ENCODE assay signal across 20 cellular contexts in the genomic region with DNA sequence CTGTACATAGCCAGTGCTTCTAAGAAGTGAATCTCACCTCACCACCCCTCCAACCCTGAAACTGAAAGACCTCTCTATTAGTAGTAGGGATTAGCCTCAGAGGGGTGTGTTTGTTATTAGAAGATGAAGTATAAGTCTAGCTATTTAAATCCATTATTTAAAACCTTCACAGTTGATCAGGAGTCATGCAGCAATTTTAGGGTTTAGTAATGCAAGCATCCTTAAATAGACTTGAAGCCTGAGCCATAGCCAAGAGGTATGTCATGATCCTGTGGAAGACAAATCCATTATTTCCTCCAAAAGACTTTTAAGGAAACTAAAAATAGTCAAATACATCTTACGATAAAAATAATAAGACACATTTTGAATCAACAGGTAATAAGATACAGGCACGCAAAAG.
DNase-seq lines count a peak whose midpoint lies in the region; ATAC-seq, FAIRE-seq and TF ChIP-seq lines count a peak whose summit lies in the region.
"Had no signal": no experiment of that assay in that cellular context is flagged by ENCODE, and none has a peak within 500 bp of the region (broad histone marks: within the 10 kb centered on the region; RNA-seq: fewer than 3 reads in every experiment).

No MANE protein-coding gene starts in this region.

- DNase-seq in GM23248 (peak; percentile 43), mesenchymal stem cell (no peak), HFFc6 (no peak), OCI-M1 (lab: John Stamatoyannopoulos, UW) (no peak)
- no peak for DNase-seq in natural killer cell treated with Interleukin-12 subunit alpha and Interleukin-12 subunit beta and Interleukin-15 and Interleukin-18, amount 100 ng/mL, for 72 hours (ENCODE audit: low spot score)
- DNase-seq: C1 segment of cervical spinal cord, DMS79 treated with DMSO at 0.1 percent for 48 hours, GOT3, NCI-H1436, NCI-H2029 treated with DMSO at 0.1 percent for 48 hours, NCI-H748 treated with DMSO at 0.1 percent for 48 hours, Right ventricle myocardium superior had no signal

- H4K8ac ChIP-seq in mesenchymal stem cell (ENCODE audit: low read length), result no peak overlapping the region

- H3K4me3 ChIP-seq in GM23248 (no peak overlapping the region), mesenchymal stem cell (ENCODE audit: insufficient read depth in 1 of 2, low read depth in 1 of 2, low read length in 2 of 2) (no peak overlapping the region), subcutaneous abdominal adipose tissue (ENCODE audit: low read depth in 1 of 5, low read length in 5 of 5) (no peak overlapping the region)

- H3F3A ChIP-seq in GM23248 (ENCODE audit: insufficient read depth), result peaks cover 9% of the 10 kb centered on the region; the same call in 1 of the 2 replicates

- H2AFZ ChIP-seq in GM23248 (no peak overlapping the region), mesenchymal stem cell (ENCODE audit: low read depth, low read length) (no peak overlapping the region)

- H3K27me3 Mint-ChIP-seq in HFFc6 (ENCODE audit: insufficient read depth), result no peaks in the 10 kb centered on the region
- H3K27me3 Mint-ChIP-seq in natural killer cell treated with Interleukin-12 subunit alpha and Interleukin-12 subunit beta and Interleukin-15 and Interleukin-18, amount 100 ng/mL, for 72 hours, result peaks cover 0 to 33% of the 10 kb centered on the region in 2 donors

- in situ Hi-C loops in GM23248 (cut with MboI), result no loop called here

- no peak overlapping the region for H3K18ac ChIP-seq in mesenchymal stem cell (ENCODE audit: low read depth in 1 of 2, low read length in 2 of 2)

- H4K20me1 ChIP-seq in GM23248 (ENCODE audit: insufficient read depth), result no peaks in the 10 kb centered on the region

- H3K36me3 ChIP-seq in GM23248 (ENCODE audit: low read depth) (no peaks in the 10 kb centered on the region), mesenchymal stem cell (ENCODE audit: control insufficient read depth in 1 of 2, insufficient read depth in 2 of 2, low read depth in 1 of 2, low read length in 2 of 2) (no peaks in the 10 kb centered on the region), subcutaneous abdominal adipose tissue (ENCODE audit: control insufficient read depth in 5 of 5, insufficient read depth in 5 of 5, low read length in 5 of 5) (no peaks in the 10 kb centered on the region)

- no peaks in the 10 kb centered on the region for H3K36me3 Mint-ChIP-seq in HFFc6 (ENCODE audit: low read depth)
- no peaks in the 10 kb centered on the region for H3K36me3 Mint-ChIP-seq in natural killer cell treated with Interleukin-12 subunit alpha and Interleukin-12 subunit beta and Interleukin-15 and Interleukin-18, amount 100 ng/mL, for 72 hours

- H4K91ac ChIP-seq in mesenchymal stem cell (ENCODE audit: low read length), result no peak overlapping the region

- no peak for TF ChIP-seq CTCF in HFFc6 (IDR thresholded peaks at IDR 0.05)

- H3K27me3 ChIP-seq in GM23248 (replicated peaks; ENCODE audit: insufficient read depth), result no peaks in the 10 kb centered on the region
- H3K27me3 ChIP-seq in mesenchymal stem cell (ENCODE audit: control insufficient read depth in 1 of 2, insufficient read depth in 1 of 2, low read length in 2 of 2), result peaks cover 0 to 20% of the 10 kb centered on the region in 2 experiments
- H3K27me3 ChIP-seq in subcutaneous abdominal adipose tissue (ENCODE audit: control insufficient read depth in 5 of 5, insufficient read depth in 4 of 5, low read length in 5 of 5), result peaks cover 0 to 10% (median 3%) of the 10 kb centered on the region in 5 donors

- H3K4ac ChIP-seq in mesenchymal stem cell (ENCODE audit: low read depth in 1 of 2, low read length in 2 of 2), result no peak overlapping the region

- no peaks in the 10 kb centered on the region for H3K9me3 Mint-ChIP-seq in HFFc6
- H3K9me3 Mint-ChIP-seq in natural killer cell treated with Interleukin-12 subunit alpha and Interleukin-12 subunit beta and Interleukin-15 and Interleukin-18, amount 100 ng/mL, for 72 hours, result no peaks in the 10 kb centered on the region

- no peak for ATAC-seq in HG02759 (IDR thresholded peaks at IDR 0.05; ENCODE audit: unreplicated experiment)
- ATAC-seq in natural killer cell treated with Interleukin-12 subunit alpha and Interleukin-12 subunit beta and Interleukin-15 and Interleukin-18, amount 100 ng/mL, for 72 hours, result no peak
- ATAC-seq: HepG2 had no signal

- H3K79me1 ChIP-seq in mesenchymal stem cell (replicated peaks; ENCODE audit: low read length, poor library complexity, severe bottlenecking), result no peaks in the 10 kb centered on the region

- H3K4me1 Mint-ChIP-seq in HFFc6 (ENCODE audit: low read depth), result peaks cover 14% of the 10 kb centered on the region
- peaks cover 0 to 14% of the 10 kb centered on the region in 2 donors for H3K4me1 Mint-ChIP-seq in natural killer cell treated with Interleukin-12 subunit alpha and Interleukin-12 subunit beta and Interleukin-15 and Interleukin-18, amount 100 ng/mL, for 72 hours (ENCODE audit: low read depth in 2 of 2)

- H3K14ac ChIP-seq in mesenchymal stem cell (ENCODE audit: low read length in 2 of 2), result no peak overlapping the region

- no peak overlapping the region for H2BK15ac ChIP-seq in mesenchymal stem cell (ENCODE audit: low read depth, poor library complexity, severe bottlenecking)

- H3K9me3 ChIP-seq in GM23248 (ENCODE audit: low read depth), result no peaks in the 10 kb centered on the region
- H3K9me3 ChIP-seq in mesenchymal stem cell (ENCODE audit: control insufficient read depth, low read length), result no peaks in the 10 kb centered on the region
- H3K9me3 ChIP-seq in subcutaneous abdominal adipose tissue (ENCODE audit: control insufficient read depth in 5 of 5, low read length in 5 of 5), result no peaks in the 10 kb centered on the region

- no peak overlapping the region for H2BK12ac ChIP-seq in mesenchymal stem cell (ENCODE audit: low read length in 2 of 2)

- H3K23ac ChIP-seq in mesenchymal stem cell (ENCODE audit: low read length in 2 of 2), result no peak overlapping the region

- H2AK5ac ChIP-seq in mesenchymal stem cell (ENCODE audit: low read length, severe bottlenecking), result no peak overlapping the region

- no peaks in the 10 kb centered on the region for H3K9me2 ChIP-seq in GM23248 (ENCODE audit: insufficient read depth)

- no peak overlapping the region for H3K4me2 ChIP-seq in GM23248 (ENCODE audit: unreplicated experiment)
- H3K4me2 ChIP-seq in mesenchymal stem cell (ENCODE audit: low read length, poor library complexity, severe bottlenecking), result no peak overlapping the region

- no peak overlapping the region for H2BK5ac ChIP-seq in mesenchymal stem cell (ENCODE audit: low read depth, low read length, poor library complexity, severe bottlenecking)

- H3K4me3 Mint-ChIP-seq in HFFc6, result no peak overlapping the region
- no peak overlapping the region for H3K4me3 Mint-ChIP-seq in natural killer cell treated with Interleukin-12 subunit alpha and Interleukin-12 subunit beta and Interleukin-15 and Interleukin-18, amount 100 ng/mL, for 72 hours

- H3K9ac ChIP-seq in GM23248 (no peak overlapping the region), mesenchymal stem cell (ENCODE audit: low read length) (peak overlapping the region; percentile 21), subcutaneous abdominal adipose tissue (ENCODE audit: low read length in 5 of 5) (no peak overlapping the region)
- H3K9ac ChIP-seq: KMS-11 had no signal

- FAIRE-seq in colon (lab: Jason Lieb, UNC), result peak; percentile 69
- FAIRE-seq: G401.6, GM12892, RCC 7860 had no signal

- H3K27ac ChIP-seq in GM23248 (0 out of 2 replicates have a peak overlapping the region, but pooled peaks have one; percentile 12), mesenchymal stem cell (ENCODE audit: low read length, poor library complexity, severe bottlenecking) (no peak overlapping the region), subcutaneous abdominal adipose tissue (ENCODE audit: low read depth, low read length) (peak overlapping the region; percentile 56)
- H3K27ac ChIP-seq: KMS-11 had no signal

- peaks cover 11% of the 10 kb centered on the region for H3K4me1 ChIP-seq in GM23248 (ENCODE audit: insufficient read depth)
- peaks cover 1% of the 10 kb centered on the region for H3K4me1 ChIP-seq in mesenchymal stem cell (ENCODE audit: control insufficient read depth, insufficient read depth, low read depth, low read length)
- H3K4me1 ChIP-seq in subcutaneous abdominal adipose tissue (ENCODE audit: control insufficient read depth in 5 of 5, insufficient read depth in 5 of 5, low read length in 5 of 5), result peaks cover 0 to 12% (median 6%) of the 10 kb centered on the region in 5 donors

- no peak overlapping the region for H3K27ac Mint-ChIP-seq in HFFc6
- no peak overlapping the region for H3K27ac Mint-ChIP-seq in natural killer cell treated with Interleukin-12 subunit alpha and Interleukin-12 subunit beta and Interleukin-15 and Interleukin-18, amount 100 ng/mL, for 72 hours

- H3K79me2 ChIP-seq in GM23248 (ENCODE audit: insufficient read depth), result no peaks in the 10 kb centered on the region

- 68 to 74% methylated on average over 2 of the region's 2 CpGs for WGBS in GM23248 (ENCODE audit: low coverage in 1 of 2, low lambda C conversion rate in 2 of 2, missing lambda C conversion rate in 2 of 2), 2 experiments
- WGBS in mesenchymal stem cell, result no CpG with 5 or more reads among the region's 2 CpGs

- H2BK120ac ChIP-seq in mesenchymal stem cell (ENCODE audit: low read depth, low read length), result no peak overlapping the region
